Comparison of ENCODE assay signal across 2 cellular contexts in the genomic region with DNA sequence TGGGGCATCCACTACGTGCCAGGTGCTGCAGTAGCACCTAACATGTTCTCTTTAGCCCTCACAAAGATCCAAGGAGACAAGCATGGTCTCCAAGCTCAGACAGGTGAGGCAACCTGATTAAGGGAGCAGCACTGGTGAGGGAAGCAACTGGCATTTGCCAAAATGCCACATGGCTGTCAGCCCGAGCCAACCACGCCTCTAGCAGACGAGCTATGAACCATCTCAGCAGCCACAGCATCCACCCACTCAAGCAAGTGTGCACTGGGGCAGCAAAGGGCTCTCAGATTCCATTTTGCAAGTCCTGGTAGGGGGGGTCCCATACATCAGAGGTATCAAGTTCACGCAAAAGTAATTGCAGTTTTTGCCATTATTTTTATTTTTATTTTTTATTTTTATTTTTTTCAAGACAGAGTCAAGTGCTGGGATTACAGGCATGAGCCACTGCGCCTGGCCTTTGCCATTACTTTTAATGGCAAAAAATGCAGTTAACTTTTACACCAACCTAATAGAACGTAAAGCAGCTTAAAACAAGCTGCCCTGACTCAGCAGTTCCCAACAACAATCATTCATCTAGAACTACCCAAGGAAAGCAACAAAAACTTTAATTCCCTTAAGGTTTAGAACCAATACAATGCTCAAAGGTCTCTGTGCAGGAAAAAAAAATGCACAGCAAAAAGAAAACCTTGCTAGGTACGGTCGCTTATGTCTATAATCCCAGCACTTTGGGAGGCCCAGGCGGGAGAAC.
TF ChIP-seq lines count a peak whose summit lies in the region.

No MANE protein-coding gene starts in this region.

TF ChIP-seq in WTC11, 78 proteins besides CTCF, POLR2A, EP300 and RAD21:
- no peak for TF ChIP-seq NR3C1 (CRISPR knock-in tag; conservative IDR thresholded peaks at IDR 0.05; ENCODE audit: low read depth)
- no peak for TF ChIP-seq NR2C2 (CRISPR knock-in tag; IDR thresholded peaks at IDR 0.05)
- no peak for TF ChIP-seq OVOL2 (CRISPR knock-in tag; IDR thresholded peaks at IDR 0.05; ENCODE audit: borderline replicate concordance)
- TF ChIP-seq GABPB1 (CRISPR knock-in tag; IDR thresholded peaks at IDR 0.05), result no peak
- TF ChIP-seq, protein P1, sequence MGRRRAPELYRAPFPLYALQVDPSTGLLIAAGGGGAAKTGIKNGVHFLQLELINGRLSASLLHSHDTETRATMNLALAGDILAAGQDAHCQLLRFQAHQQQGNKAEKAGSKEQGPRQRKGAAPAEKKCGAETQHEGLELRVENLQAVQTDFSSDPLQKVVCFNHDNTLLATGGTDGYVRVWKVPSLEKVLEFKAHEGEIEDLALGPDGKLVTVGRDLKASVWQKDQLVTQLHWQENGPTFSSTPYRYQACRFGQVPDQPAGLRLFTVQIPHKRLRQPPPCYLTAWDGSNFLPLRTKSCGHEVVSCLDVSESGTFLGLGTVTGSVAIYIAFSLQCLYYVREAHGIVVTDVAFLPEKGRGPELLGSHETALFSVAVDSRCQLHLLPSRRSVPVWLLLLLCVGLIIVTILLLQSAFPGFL (CRISPR knock-in tag; IDR thresholded peaks at IDR 0.05; ENCODE audit: borderline replicate concordance), result no peak
- no peak for TF ChIP-seq SP1 (CRISPR knock-in tag; conservative IDR thresholded peaks at IDR 0.05)
- TF ChIP-seq, protein P2, sequence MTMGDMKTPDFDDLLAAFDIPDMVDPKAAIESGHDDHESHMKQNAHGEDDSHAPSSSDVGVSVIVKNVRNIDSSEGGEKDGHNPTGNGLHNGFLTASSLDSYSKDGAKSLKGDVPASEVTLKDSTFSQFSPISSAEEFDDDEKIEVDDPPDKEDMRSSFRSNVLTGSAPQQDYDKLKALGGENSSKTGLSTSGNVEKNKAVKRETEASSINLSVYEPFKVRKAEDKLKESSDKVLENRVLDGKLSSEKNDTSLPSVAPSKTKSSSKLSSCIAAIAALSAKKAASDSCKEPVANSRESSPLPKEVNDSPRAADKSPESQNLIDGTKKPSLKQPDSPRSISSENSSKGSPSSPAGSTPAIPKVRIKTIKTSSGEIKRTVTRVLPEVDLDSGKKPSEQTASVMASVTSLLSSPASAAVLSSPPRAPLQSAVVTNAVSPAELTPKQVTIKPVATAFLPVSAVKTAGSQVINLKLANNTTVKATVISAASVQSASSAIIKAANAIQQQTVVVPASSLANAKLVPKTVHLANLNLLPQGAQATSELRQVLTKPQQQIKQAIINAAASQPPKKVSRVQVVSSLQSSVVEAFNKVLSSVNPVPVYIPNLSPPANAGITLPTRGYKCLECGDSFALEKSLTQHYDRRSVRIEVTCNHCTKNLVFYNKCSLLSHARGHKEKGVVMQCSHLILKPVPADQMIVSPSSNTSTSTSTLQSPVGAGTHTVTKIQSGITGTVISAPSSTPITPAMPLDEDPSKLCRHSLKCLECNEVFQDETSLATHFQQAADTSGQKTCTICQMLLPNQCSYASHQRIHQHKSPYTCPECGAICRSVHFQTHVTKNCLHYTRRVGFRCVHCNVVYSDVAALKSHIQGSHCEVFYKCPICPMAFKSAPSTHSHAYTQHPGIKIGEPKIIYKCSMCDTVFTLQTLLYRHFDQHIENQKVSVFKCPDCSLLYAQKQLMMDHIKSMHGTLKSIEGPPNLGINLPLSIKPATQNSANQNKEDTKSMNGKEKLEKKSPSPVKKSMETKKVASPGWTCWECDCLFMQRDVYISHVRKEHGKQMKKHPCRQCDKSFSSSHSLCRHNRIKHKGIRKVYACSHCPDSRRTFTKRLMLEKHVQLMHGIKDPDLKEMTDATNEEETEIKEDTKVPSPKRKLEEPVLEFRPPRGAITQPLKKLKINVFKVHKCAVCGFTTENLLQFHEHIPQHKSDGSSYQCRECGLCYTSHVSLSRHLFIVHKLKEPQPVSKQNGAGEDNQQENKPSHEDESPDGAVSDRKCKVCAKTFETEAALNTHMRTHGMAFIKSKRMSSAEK (CRISPR knock-in tag; IDR thresholded peaks at IDR 0.05; ENCODE audit: borderline replicate concordance), result no peak
- TF ChIP-seq FOXP1 (CRISPR knock-in tag; IDR thresholded peaks at IDR 0.05; ENCODE audit: borderline replicate concordance), result no peak
- TF ChIP-seq JAZF1 (CRISPR knock-in tag; IDR thresholded peaks at IDR 0.05), result no peak
- TF ChIP-seq, protein P3, sequence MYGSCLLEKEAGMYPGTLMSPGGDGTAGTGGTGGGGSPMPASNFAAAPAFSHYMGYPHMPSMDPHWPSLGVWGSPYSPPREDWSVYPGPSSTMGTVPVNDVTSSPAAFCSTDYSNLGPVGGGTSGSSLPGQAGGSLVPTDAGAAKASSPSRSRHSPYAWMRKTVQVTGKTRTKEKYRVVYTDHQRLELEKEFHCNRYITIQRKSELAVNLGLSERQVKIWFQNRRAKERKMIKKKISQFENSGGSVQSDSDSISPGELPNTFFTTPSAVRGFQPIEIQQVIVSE (CRISPR knock-in tag; IDR thresholded peaks at IDR 0.05; ENCODE audit: borderline replicate concordance), result no peak
- TF ChIP-seq NFYB (CRISPR knock-in tag; conservative IDR thresholded peaks at IDR 0.05; ENCODE audit: low read depth), result no peak
- TF ChIP-seq ZNF219 (CRISPR knock-in tag; IDR thresholded peaks at IDR 0.05; ENCODE audit: borderline replicate concordance), result no peak
- TF ChIP-seq, protein P4, sequence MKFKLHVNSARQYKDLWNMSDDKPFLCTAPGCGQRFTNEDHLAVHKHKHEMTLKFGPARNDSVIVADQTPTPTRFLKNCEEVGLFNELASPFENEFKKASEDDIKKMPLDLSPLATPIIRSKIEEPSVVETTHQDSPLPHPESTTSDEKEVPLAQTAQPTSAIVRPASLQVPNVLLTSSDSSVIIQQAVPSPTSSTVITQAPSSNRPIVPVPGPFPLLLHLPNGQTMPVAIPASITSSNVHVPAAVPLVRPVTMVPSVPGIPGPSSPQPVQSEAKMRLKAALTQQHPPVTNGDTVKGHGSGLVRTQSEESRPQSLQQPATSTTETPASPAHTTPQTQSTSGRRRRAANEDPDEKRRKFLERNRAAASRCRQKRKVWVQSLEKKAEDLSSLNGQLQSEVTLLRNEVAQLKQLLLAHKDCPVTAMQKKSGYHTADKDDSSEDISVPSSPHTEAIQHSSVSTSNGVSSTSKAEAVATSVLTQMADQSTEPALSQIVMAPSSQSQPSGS (CRISPR knock-in tag; IDR thresholded peaks at IDR 0.05; ENCODE audit: borderline replicate concordance, low read depth), result no peak
- no peak for TF ChIP-seq GTF2I (CRISPR knock-in tag; conservative IDR thresholded peaks at IDR 0.05)

TF ChIP-seq in HepG2, 621 proteins besides CTCF, POLR2A, EP300 and RAD21:
- TF ChIP-seq MED13 (CRISPR knock-in tag; IDR thresholded peaks at IDR 0.05), result no peak
- TF ChIP-seq, protein P5, sequence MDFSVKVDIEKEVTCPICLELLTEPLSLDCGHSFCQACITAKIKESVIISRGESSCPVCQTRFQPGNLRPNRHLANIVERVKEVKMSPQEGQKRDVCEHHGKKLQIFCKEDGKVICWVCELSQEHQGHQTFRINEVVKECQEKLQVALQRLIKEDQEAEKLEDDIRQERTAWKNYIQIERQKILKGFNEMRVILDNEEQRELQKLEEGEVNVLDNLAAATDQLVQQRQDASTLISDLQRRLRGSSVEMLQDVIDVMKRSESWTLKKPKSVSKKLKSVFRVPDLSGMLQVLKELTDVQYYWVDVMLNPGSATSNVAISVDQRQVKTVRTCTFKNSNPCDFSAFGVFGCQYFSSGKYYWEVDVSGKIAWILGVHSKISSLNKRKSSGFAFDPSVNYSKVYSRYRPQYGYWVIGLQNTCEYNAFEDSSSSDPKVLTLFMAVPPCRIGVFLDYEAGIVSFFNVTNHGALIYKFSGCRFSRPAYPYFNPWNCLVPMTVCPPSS (IDR thresholded peaks at IDR 0.05), result no peak
- no peak for TF ChIP-seq RFX5 (IDR thresholded peaks at IDR 0.05; ENCODE audit: low read depth, low read length)
- TF ChIP-seq MAFK (conservative IDR thresholded peaks at IDR 0.05 in 1 of 2, IDR thresholded peaks at IDR 0.05 in 1 of 2; ENCODE audit: low read length in 2 of 2), result peak; percentile 51 to 61; a peak in 3 of 4 replicates
- peak; percentile 34; the same call in 1 of the 2 replicates for TF ChIP-seq MAFF (IDR thresholded peaks at IDR 0.05; ENCODE audit: low read depth, low read length)
